Comparison of ENCODE assay signal across 11 cellular contexts in genomic region chr1:53293123-53293522, GRCh38. TPM values are rescaled to one million over a fixed set of nuclear protein-coding genes. Genes with fewer than 3 reads are reported as not detected.
DNase-seq lines count a peak whose midpoint lies in the region; ATAC-seq and TF ChIP-seq lines count a peak whose summit lies in the region.
"Had no signal": no experiment of that assay in that cellular context is flagged by ENCODE, and none has a peak within 500 bp of the region (broad histone marks: within the 10 kb centered on the region; RNA-seq: fewer than 3 reads in every experiment).

No MANE protein-coding gene starts in this region.

- no peaks in the 10 kb centered on the region for H3K27me3 ChIP-seq in osteoblast (ENCODE audit: insufficient read depth, low read length)

- no peak overlapping the region for H3K27ac ChIP-seq in osteoblast (ENCODE audit: low read depth, low read length)
- H3K27ac ChIP-seq: 22Rv1 had no signal

- H4K20me1 ChIP-seq in osteoblast (ENCODE audit: insufficient read depth, low read length) = no peaks in the 10 kb centered on the region

- no peaks in the 10 kb centered on the region for H3K36me3 ChIP-seq in osteoblast (ENCODE audit: insufficient read depth, low read length)

- no peaks in the 10 kb centered on the region for H3K27me3 Mint-ChIP-seq in T-helper 1 cell treated with Interleukin-12 subunit alpha and Interleukin-12 subunit beta and Interleukin-4 antibody, amounts not matched to agents 30 μg/mL and 1 μg/mL, for 36 hours (ENCODE audit: low read depth)
- H3K27me3 Mint-ChIP-seq in activated T-helper 2 cell treated with anti-CD3 and anti-CD28 coated beads, Interferon-gamma antibody, Interleukin-2, Interleukin-4, amounts not matched to agents 10 μg/mL and 5 μg/mL and 100 μg/mL, durations not matched to agents 14 hours and 24 hours and 36 hours (ENCODE audit: low read depth) = no peaks in the 10 kb centered on the region
- peaks cover 9% of the 10 kb centered on the region for H3K27me3 Mint-ChIP-seq in endothelial cell (ENCODE audit: unreplicated experiment)

- peaks cover 8% of the 10 kb centered on the region for H3K36me3 Mint-ChIP-seq in T-helper 1 cell treated with Interleukin-12 subunit alpha and Interleukin-12 subunit beta and Interleukin-4 antibody, amounts not matched to agents 30 μg/mL and 1 μg/mL, for 36 hours (ENCODE audit: low read depth)
- peaks cover 23% of the 10 kb centered on the region for H3K36me3 Mint-ChIP-seq in activated T-helper 2 cell treated with anti-CD3 and anti-CD28 coated beads, Interferon-gamma antibody, Interleukin-2, Interleukin-4, amounts not matched to agents 10 μg/mL and 5 μg/mL and 100 μg/mL, durations not matched to agents 14 hours and 24 hours and 36 hours (ENCODE audit: low read depth)
- no peaks in the 10 kb centered on the region for H3K36me3 Mint-ChIP-seq in endothelial cell (ENCODE audit: low read depth, unreplicated experiment)

- intact Hi-C loops in activated T-helper 2 cell treated with anti-CD3 and anti-CD28 coated beads, Interferon-gamma antibody, Interleukin-2, Interleukin-4, amounts not matched to agents 10 μg/mL and 5 μg/mL and 100 μg/mL, durations not matched to agents 14 hours and 24 hours and 36 hours (cut with micrococcal nuclease) = loop anchor here (5.0 kb wide), 1 partner anchor 99 kb away; no protein-coding TSS in a partner anchor

- TF ChIP-seq CTCF in osteoblast (IDR thresholded peaks at IDR 0.05; ENCODE audit: extremely low read depth, low read depth, low read length) (no peak), endothelial cell (IDR thresholded peaks at IDR 0.05; ENCODE audit: unreplicated experiment) (no peak)

- H3K9me3 Mint-ChIP-seq in T-helper 1 cell treated with Interleukin-12 subunit alpha and Interleukin-12 subunit beta and Interleukin-4 antibody, amounts not matched to agents 30 μg/mL and 1 μg/mL, for 36 hours = no peaks in the 10 kb centered on the region
- H3K9me3 Mint-ChIP-seq in activated T-helper 2 cell treated with anti-CD3 and anti-CD28 coated beads, Interferon-gamma antibody, Interleukin-2, Interleukin-4, amounts not matched to agents 10 μg/mL and 5 μg/mL and 100 μg/mL, durations not matched to agents 14 hours and 24 hours and 36 hours = no peaks in the 10 kb centered on the region
- no peaks in the 10 kb centered on the region for H3K9me3 Mint-ChIP-seq in endothelial cell (ENCODE audit: unreplicated experiment)
- H3K9me3 Mint-ChIP-seq: activated T-cell treated with anti-CD3 and anti-CD28 coated beads, Interleukin-2, amount 50 U/mL, for 4 hours had no signal

- peaks cover 24% of the 10 kb centered on the region for H3K4me1 ChIP-seq in osteoblast (ENCODE audit: insufficient read depth, low read length)

- no peak overlapping the region for H3K4me3 Mint-ChIP-seq in T-helper 1 cell treated with Interleukin-12 subunit alpha and Interleukin-12 subunit beta and Interleukin-4 antibody, amounts not matched to agents 30 μg/mL and 1 μg/mL, for 36 hours
- H3K4me3 Mint-ChIP-seq in activated T-helper 2 cell treated with anti-CD3 and anti-CD28 coated beads, Interferon-gamma antibody, Interleukin-2, Interleukin-4, amounts not matched to agents 10 μg/mL and 5 μg/mL and 100 μg/mL, durations not matched to agents 14 hours and 24 hours and 36 hours (ENCODE audit: low read depth) = no peak overlapping the region
- no peak overlapping the region for H3K4me3 Mint-ChIP-seq in endothelial cell (ENCODE audit: unreplicated experiment)
- H3K4me3 Mint-ChIP-seq: activated T-cell treated with anti-CD3 and anti-CD28 coated beads, Interleukin-2, amount 50 U/mL, for 4 hours had no signal

- H3K27ac Mint-ChIP-seq in T-helper 1 cell treated with Interleukin-12 subunit alpha and Interleukin-12 subunit beta and Interleukin-4 antibody, amounts not matched to agents 30 μg/mL and 1 μg/mL, for 36 hours = peak overlapping the region; percentile 91
- H3K27ac Mint-ChIP-seq in activated T-helper 2 cell treated with anti-CD3 and anti-CD28 coated beads, Interferon-gamma antibody, Interleukin-2, Interleukin-4, amounts not matched to agents 10 μg/mL and 5 μg/mL and 100 μg/mL, durations not matched to agents 14 hours and 24 hours and 36 hours = peak overlapping the region; percentile 55
- no peak overlapping the region for H3K27ac Mint-ChIP-seq in endothelial cell (ENCODE audit: unreplicated experiment)

- H3K4me3 ChIP-seq in osteoblast (ENCODE audit: insufficient read depth, low read length) = no peak overlapping the region

- H3K9me3 ChIP-seq in osteoblast (ENCODE audit: low read depth, low read length) = no peaks in the 10 kb centered on the region

- peak overlapping the region; percentile 4 for H3K4me2 ChIP-seq in osteoblast (ENCODE audit: insufficient read depth, low read length)

- peak; percentile 5 for ATAC-seq in HG03159 (IDR thresholded peaks at IDR 0.05; ENCODE audit: unreplicated experiment)
- no peak for ATAC-seq in GM21717 (IDR thresholded peaks at IDR 0.05; ENCODE audit: unreplicated experiment)
- ATAC-seq: activated T-cell treated with anti-CD3 and anti-CD28 coated beads, Interleukin-2, amount 50 U/mL, for 4 hours had no signal

- DNase-seq in T-helper 1 cell (no peak), osteoblast (ENCODE audit: insufficient read length, low spot score, missing footprints) (no peak), endothelial cell (ENCODE audit: low spot score) (no peak)
- no peak for DNase-seq in activated T-helper 2 cell treated with anti-CD3 and anti-CD28 coated beads, Interferon-gamma antibody, Interleukin-2, Interleukin-4, amounts not matched to agents 10 μg/mL and 5 μg/mL and 100 μg/mL, durations not matched to agents 14 hours and 24 hours and 36 hours (ENCODE audit: low spot score)
- DNase-seq in stimulated activated CD4-positive, alpha-beta T cell treated with anti-CD3 and anti-CD28 coated beads, Interleukin-1b, Interleukin-23, amount 100 ng/mL, for 48 hours = no peak
- DNase-seq: activated T-cell treated with anti-CD3 and anti-CD28 coated beads, Interleukin-2, amount 50 U/mL, for 4 hours; NCI-H1930 had no signal

- H3K4me1 Mint-ChIP-seq in T-helper 1 cell treated with Interleukin-12 subunit alpha and Interleukin-12 subunit beta and Interleukin-4 antibody, amounts not matched to agents 30 μg/mL and 1 μg/mL, for 36 hours (ENCODE audit: low read depth) = peaks cover 46% of the 10 kb centered on the region
- peaks cover 40% of the 10 kb centered on the region for H3K4me1 Mint-ChIP-seq in activated T-helper 2 cell treated with anti-CD3 and anti-CD28 coated beads, Interferon-gamma antibody, Interleukin-2, Interleukin-4, amounts not matched to agents 10 μg/mL and 5 μg/mL and 100 μg/mL, durations not matched to agents 14 hours and 24 hours and 36 hours (ENCODE audit: low read depth)
- H3K4me1 Mint-ChIP-seq in endothelial cell (ENCODE audit: unreplicated experiment) = peaks cover 11% of the 10 kb centered on the region

- H3K79me2 ChIP-seq in osteoblast (ENCODE audit: insufficient read depth, low read length) = no peaks in the 10 kb centered on the region

- H2AFZ ChIP-seq in osteoblast (ENCODE audit: low read length) = no peak overlapping the region

RNA-seq across cellular contexts. Expression of gene LRP8, which starts 34.7 kb away (rescaled TPM):
- 78.0 and 82.1 TPM in 2 replicates for total RNA-seq in activated T-helper 2 cell treated with anti-CD3 and anti-CD28 coated beads, Interferon-gamma antibody, Interleukin-2, Interleukin-4, amounts not matched to agents 10 μg/mL and 5 μg/mL and 100 μg/mL, durations not matched to agents 14 hours and 24 hours and 36 hours
- total RNA-seq in osteoblast = 8.3 and 11.2 TPM in 2 replicates
- total RNA-seq in endothelial cell (ENCODE audit: unreplicated experiment) = 15.8 TPM

RNA-seq across cellular contexts. Expression of gene MAGOH, which starts 54.8 kb away (rescaled TPM):
- total RNA-seq in activated T-helper 2 cell treated with anti-CD3 and anti-CD28 coated beads, Interferon-gamma antibody, Interleukin-2, Interleukin-4, amounts not matched to agents 10 μg/mL and 5 μg/mL and 100 μg/mL, durations not matched to agents 14 hours and 24 hours and 36 hours = 89.0 and 90.2 TPM in 2 replicates
- total RNA-seq in osteoblast (15.6 and 22.8 TPM in 2 replicates), endothelial cell (ENCODE audit: unreplicated experiment) (57.3 TPM)
